ENCODE assay signal across 19 cellular contexts in genomic region chr7:128390871-128391565, GRCh38. TPM values are rescaled to one million over a fixed set of nuclear protein-coding genes. Genes with fewer than 3 reads are reported as not detected.
"Had no signal": no experiment of that assay in that cellular context is flagged by ENCODE, and none has a peak within 500 bp of the region (broad histone marks: within the 10 kb centered on the region; RNA-seq: fewer than 3 reads in every experiment).

No MANE protein-coding gene starts in this region.

- H3K9me3 ChIP-seq: body of pancreas, spleen had no signal

- H3K36me3 Mint-ChIP-seq: natural killer cell, WTC11 had no signal

- H3K27ac Mint-ChIP-seq: activated CD4-positive, alpha-beta memory T cell treated with anti-CD3 and anti-CD28 coated beads, Interleukin-2, amount 10 ng/mL, durations not matched to agents 7 days and 5 days; activated CD4-positive, alpha-beta T cell treated with anti-CD3 and anti-CD28 coated beads for 36 hours; activated naive CD8-positive, alpha-beta T cell treated with anti-CD3 and anti-CD28 coated beads, Interleukin-2, amount 10 ng/mL, durations not matched to agents 7 days and 5 days; endodermal cell; stimulated activated memory B cell treated with anti-CD40 and anti-IgM and Interleukin-4, amounts not matched to agents 10 μg/mL and 1 μg/mL and 100 μg/mL, for 72 hours; T-helper 2 cell treated with Interferon-gamma antibody and Interleukin-4, amounts not matched to agents 5 μg/mL and 100 μg/mL, for 36 hours; WTC11 had no signal

- ATAC-seq: activated CD4-positive, alpha-beta T cell treated with anti-CD3 and anti-CD28 coated beads for 36 hours; body of pancreas; foreskin keratinocyte; natural killer cell; stimulated activated memory B cell treated with anti-CD40 and anti-IgM and Interleukin-4, amounts not matched to agents 10 μg/mL and 1 μg/mL and 100 μg/mL, for 72 hours; WTC11 had no signal

- H3K4me1 Mint-ChIP-seq: activated CD4-positive, alpha-beta memory T cell treated with anti-CD3 and anti-CD28 coated beads, Interleukin-2, amount 10 ng/mL, durations not matched to agents 7 days and 5 days; endodermal cell had no signal

- FAIRE-seq: keratinocyte, TTC549 had no signal

- H3K4me3 Mint-ChIP-seq: activated CD4-positive, alpha-beta memory T cell treated with anti-CD3 and anti-CD28 coated beads, Interleukin-2, amount 10 ng/mL, durations not matched to agents 7 days and 5 days; activated CD4-positive, alpha-beta T cell treated with anti-CD3 and anti-CD28 coated beads for 36 hours; activated naive CD8-positive, alpha-beta T cell treated with anti-CD3 and anti-CD28 coated beads, Interleukin-2, amount 10 ng/mL, durations not matched to agents 7 days and 5 days; endodermal cell; natural killer cell; stimulated activated memory B cell treated with anti-CD40 and anti-IgM and Interleukin-4, amounts not matched to agents 10 μg/mL and 1 μg/mL and 100 μg/mL, for 72 hours; T-helper 2 cell treated with Interferon-gamma antibody and Interleukin-4, amounts not matched to agents 5 μg/mL and 100 μg/mL, for 36 hours; WTC11 had no signal

- H3K9me3 Mint-ChIP-seq: activated CD4-positive, alpha-beta memory T cell treated with anti-CD3 and anti-CD28 coated beads, Interleukin-2, amount 10 ng/mL, durations not matched to agents 7 days and 5 days; activated naive CD8-positive, alpha-beta T cell treated with anti-CD3 and anti-CD28 coated beads, Interleukin-2, amount 10 ng/mL, durations not matched to agents 7 days and 5 days; endodermal cell; natural killer cell; stimulated activated memory B cell treated with anti-CD40 and anti-IgM and Interleukin-4, amounts not matched to agents 10 μg/mL and 1 μg/mL and 100 μg/mL, for 72 hours; T-helper 2 cell treated with Interferon-gamma antibody and Interleukin-4, amounts not matched to agents 5 μg/mL and 100 μg/mL, for 36 hours; WTC11 had no signal

- H3K27me3 Mint-ChIP-seq: activated CD4-positive, alpha-beta T cell treated with anti-CD3 and anti-CD28 coated beads for 36 hours; stimulated activated memory B cell treated with anti-CD40 and anti-IgM and Interleukin-4, amounts not matched to agents 10 μg/mL and 1 μg/mL and 100 μg/mL, for 72 hours had no signal

- DNase-seq: activated CD4-positive, alpha-beta memory T cell treated with anti-CD3 and anti-CD28 coated beads, Interleukin-2, amount 10 ng/mL, durations not matched to agents 7 days and 5 days; activated CD4-positive, alpha-beta T cell treated with anti-CD3 and anti-CD28 coated beads for 36 hours; activated CD8-positive, alpha-beta memory T cell treated with anti-CD3 and anti-CD28 coated beads, Interleukin-2, amount 50 U/mL, for 4 hours; activated gamma-delta T cell; activated naive CD8-positive, alpha-beta T cell treated with anti-CD3 and anti-CD28 coated beads, Interleukin-2, amount 10 ng/mL, durations not matched to agents 7 days and 5 days; amygdala; body of pancreas; endodermal cell; foreskin keratinocyte; hippocampal formation; natural killer cell; spleen; stimulated activated CD4-positive, alpha-beta T cell treated with anti-CD3 and anti-CD28 coated beads, Interleukin-4, amount 100 ng/mL, for 4 hours had no signal

RNA-seq across cellular contexts. Expression of gene PRRT4, which starts 29.5 kb away (rescaled TPM):
- total RNA-seq: activated CD4-positive, alpha-beta memory T cell treated with anti-CD3 and anti-CD28 coated beads, Interleukin-2, amount 10 ng/mL, durations not matched to agents 7 days and 5 days; renal cortical epithelial cell had no signal
